In the genomic region with DNA sequence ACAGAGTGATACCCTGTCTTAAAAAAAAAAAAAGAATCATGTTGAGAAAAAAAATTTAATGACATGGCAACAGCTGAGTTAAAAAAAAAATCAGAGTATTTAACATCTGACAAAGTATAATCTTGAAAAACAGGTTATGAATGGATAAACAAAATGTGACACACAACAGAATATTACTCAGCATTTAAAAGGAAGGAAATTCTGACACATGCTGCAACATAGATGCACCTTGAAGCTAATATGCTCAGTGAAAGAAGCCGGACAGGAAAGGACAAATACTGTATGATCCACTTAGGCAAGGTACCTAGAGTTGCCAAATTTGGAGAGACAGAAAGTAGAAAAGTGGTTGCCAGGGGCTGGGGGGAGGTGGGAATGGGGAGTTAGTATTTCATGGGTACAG, we compare ENCODE assay signal across 19 cellular contexts. TPM values are rescaled to one million over a fixed set of nuclear protein-coding genes. Genes with fewer than 3 reads are reported as not detected.
DNase-seq lines count a peak whose midpoint lies in the region; ATAC-seq, FAIRE-seq and TF ChIP-seq lines count a peak whose summit lies in the region.
"Had no signal": no experiment of that assay in that cellular context is flagged by ENCODE, and none has a peak within 500 bp of the region (broad histone marks: within the 10 kb centered on the region; RNA-seq: fewer than 3 reads in every experiment).

No MANE protein-coding gene starts in this region.

- dilution Hi-C loops in keratinocyte (cut with MboI; ENCODE audit: extremely low pct_ligation_motif_present, low sequenced_read_pairs), result no loop called here

- H3K4me3 Mint-ChIP-seq in chondrocyte (ENCODE audit: unreplicated experiment), result no peak overlapping the region

- no peaks in the 10 kb centered on the region for H3K9me1 ChIP-seq in keratinocyte (ENCODE audit: control insufficient read depth, extremely low read depth, insufficient read depth, low read length)

- no peaks in the 10 kb centered on the region for H3K36me3 Mint-ChIP-seq in chondrocyte (ENCODE audit: low read depth)

- no peak overlapping the region for H3K4me2 ChIP-seq in keratinocyte (ENCODE audit: control insufficient read depth, extremely low read depth, insufficient read depth, low read depth, low read length)
- H3K4me2 ChIP-seq: BLaER1 treated with 17β-estradiol and CSF1 and Interleukin-3, amounts not matched to agents 10 nM and 100 nM had no signal

- H3K36me3 ChIP-seq in keratinocyte (ENCODE audit: control insufficient read depth in 2 of 2, extremely low read depth in 1 of 2, insufficient read depth in 2 of 2, low read length in 2 of 2) (no peaks in the 10 kb centered on the region), aorta (ENCODE audit: control insufficient read depth in 1 of 2, insufficient read depth in 2 of 2, low read length in 1 of 2) (no peaks in the 10 kb centered on the region)
- H3K36me3 ChIP-seq: BLaER1 treated with 17β-estradiol and CSF1 and Interleukin-3, amounts not matched to agents 10 nM and 100 nM had no signal

- peaks cover 70% of the 10 kb centered on the region for H3K4me1 Mint-ChIP-seq in chondrocyte (ENCODE audit: low read depth)

- TF ChIP-seq CTCF in chondrocyte (IDR thresholded peaks at IDR 0.05), result no peak
- no peak for TF ChIP-seq CTCF in keratinocyte (optimal IDR thresholded peaks at IDR 0.05 in 1 of 3, IDR thresholded peaks at IDR 0.05 in 1 of 3, conservative IDR thresholded peaks at IDR 0.05 in 1 of 3; ENCODE audit: extremely low read depth in 1 of 3, insufficient read depth in 2 of 3, low read length in 3 of 3)

- no peaks in the 10 kb centered on the region for H3K9me3 Mint-ChIP-seq in chondrocyte (ENCODE audit: low read depth)

- WGBS in aorta, 2 donors, result 92 to 98% methylated on average over 1 of the region's 1 CpG

- H3K27me3 ChIP-seq in keratinocyte (ENCODE audit: control insufficient read depth, extremely low read depth, insufficient read depth, low read length) (no peaks in the 10 kb centered on the region), aorta (ENCODE audit: control insufficient read depth in 1 of 2, insufficient read depth in 2 of 2, low read length in 1 of 2) (no peaks in the 10 kb centered on the region)
- H3K27me3 ChIP-seq: BLaER1 treated with 17β-estradiol and CSF1 and Interleukin-3, amounts not matched to agents 10 nM and 100 nM had no signal

- intact Hi-C loops in aorta (cut with DNase I), result no loop called here

- no peak overlapping the region for H2AFZ ChIP-seq in keratinocyte (ENCODE audit: control insufficient read depth, low read length)

- H3K9ac ChIP-seq in keratinocyte (ENCODE audit: control insufficient read depth, extremely low read depth, insufficient read depth, low read length), result no peak overlapping the region
- H3K9ac ChIP-seq: BLaER1 treated with 17β-estradiol and CSF1 and Interleukin-3, amounts not matched to agents 10 nM and 100 nM had no signal

- peaks cover 39% of the 10 kb centered on the region for H3K4me1 ChIP-seq in keratinocyte (ENCODE audit: control insufficient read depth, extremely low read depth, insufficient read depth, low read length)
- H3K4me1 ChIP-seq in aorta (ENCODE audit: control insufficient read depth in 1 of 2, insufficient read depth in 2 of 2, low read length in 2 of 2), result no peaks in the 10 kb centered on the region

- H3K27ac ChIP-seq in keratinocyte (ENCODE audit: control insufficient read depth, insufficient read depth, low read length), result peak overlapping the region; percentile 32
- H3K27ac ChIP-seq in aorta (ENCODE audit: low read depth in 1 of 2, low read length in 2 of 2), result no peak overlapping the region
- H3K27ac ChIP-seq: 22Rv1; BLaER1 treated with 17β-estradiol and CSF1 and Interleukin-3, amounts not matched to agents 10 nM and 100 nM; SK-N-MC had no signal

- no peaks in the 10 kb centered on the region for H4K20me1 ChIP-seq in keratinocyte (ENCODE audit: control insufficient read depth, extremely low read depth, insufficient read depth, low read length)
- H4K20me1 ChIP-seq: BLaER1 treated with 17β-estradiol and CSF1 and Interleukin-3, amounts not matched to agents 10 nM and 100 nM had no signal

- H3K27me3 Mint-ChIP-seq in chondrocyte (ENCODE audit: low read depth), result no peaks in the 10 kb centered on the region

- DNase-seq in SIG-M5 treated with dmso at 0.1 percent for 504 hours (lab: John Stamatoyannopoulos, UW; ENCODE audit: unreplicated experiment) (peak; percentile 6), SIG-M5 (lab: John Stamatoyannopoulos, UW) (no peak), chondrocyte (ENCODE audit: low spot score) (no peak), keratinocyte (ENCODE audit: low read depth, low spot score) (no peak), DMS53 (lab: John Stamatoyannopoulos, UW) (no peak), NCI-H69 (lab: John Stamatoyannopoulos, UW) (no peak), aorta (no peak), medulla oblongata (ENCODE audit: extremely low spot score) (no peak)
- DNase-seq: DMS 273 treated with DMSO at 0.1 percent for 48 hours, EL, Kasumi-1, MV-4-11, NCI-H1417 treated with DMSO at 0.1 percent for 48 hours, NCI-H2029, NCI-H510A treated with DMSO at 0.1 percent for 48 hours had no signal

- ATAC-seq in aorta (ENCODE audit: low FRiP score), result no peak

- no peak for FAIRE-seq in keratinocyte (lab: Jason Lieb, UNC)
- FAIRE-seq: H54 had no signal

- peak overlapping the region; percentile 10 for H3K27ac Mint-ChIP-seq in chondrocyte (ENCODE audit: unreplicated experiment)

- H3K4me3 ChIP-seq in keratinocyte (ENCODE audit: control insufficient read depth in 2 of 3, extremely low read depth in 1 of 3, insufficient read depth in 2 of 3, low read depth in 1 of 3, low read length in 3 of 3), result no peak overlapping the region
- H3K4me3 ChIP-seq in aorta (ENCODE audit: low read length in 2 of 2), result no peak overlapping the region
- H3K4me3 ChIP-seq: BLaER1 treated with 17β-estradiol and CSF1 and Interleukin-3, amounts not matched to agents 10 nM and 100 nM; SK-N-MC had no signal

- H3K9me3 ChIP-seq in keratinocyte (ENCODE audit: control insufficient read depth, low read depth, low read length) (no peaks in the 10 kb centered on the region), aorta (ENCODE audit: control insufficient read depth, low read length) (no peaks in the 10 kb centered on the region)
- H3K9me3 ChIP-seq: BLaER1 treated with 17β-estradiol and CSF1 and Interleukin-3, amounts not matched to agents 10 nM and 100 nM had no signal

- H3K79me2 ChIP-seq in keratinocyte (ENCODE audit: control insufficient read depth, insufficient read depth, low read length), result no peaks in the 10 kb centered on the region

RNA-seq across cellular contexts. Expression of a gene that starts 19.4 kb away (rescaled TPM):
- total RNA-seq in chondrocyte (35.7 to 38.4 TPM (median 37.1 TPM) in 3 replicates), aorta (10 to 100 TPM; 37.4 to 39.8 TPM)
- polyA plus RNA-seq in keratinocyte (112 to 114 TPM (median 113 TPM) in 3 replicates), aorta (10 to 100 TPM in 1 of 2 donors, 1 to 10 TPM in 1; 9.5 to 34.8 TPM)
- 21.6 TPM for polyA plus RNA-seq in keratinocyte (2011; ENCODE audit: low read depth)
- 98.8 and 122 TPM in 2 replicates for polyA plus RNA-seq in keratinocyte (2011; cell fraction: cytosol; rRNA removed)
- 81.7 and 85.0 TPM in 2 replicates for polyA plus RNA-seq in keratinocyte (2011; cell fraction: nucleus; rRNA removed)
- 68.5 and 72.2 TPM in 2 replicates for polyA plus RNA-seq in keratinocyte (2012; ENCODE audit: low replicate concordance)
- 51.9 to 58.9 TPM (median 54.6 TPM) in 3 replicates for polyA minus RNA-seq in keratinocyte
- polyA minus RNA-seq in keratinocyte (2011; cell fraction: cytosol; rRNA and poly(A)+ RNA removed), result 40.7 TPM
- 13.5 and 29.6 TPM in 2 replicates for polyA minus RNA-seq in keratinocyte (2011; cell fraction: nucleus; rRNA and poly(A)+ RNA removed)

RNA-seq across cellular contexts. Expression of a gene that starts 27.9 kb away (rescaled TPM):
- total RNA-seq in chondrocyte (2.0 to 3.2 TPM (median 2.3 TPM) in 3 replicates), aorta (10 to 100 TPM; 29.1 to 33.7 TPM)
- polyA plus RNA-seq in keratinocyte (16.5 to 19.0 TPM (median 17.5 TPM) in 3 replicates), aorta (10 to 100 TPM in 1 of 2 donors, 1 to 10 TPM in 1; 7.6 to 16.3 TPM)
- polyA plus RNA-seq in keratinocyte (2011; ENCODE audit: low read depth), result 4.3 TPM
- polyA plus RNA-seq in keratinocyte (2011; cell fraction: cytosol; rRNA removed), result 11.8 and 26.1 TPM in 2 replicates
- polyA plus RNA-seq in keratinocyte (2011; cell fraction: nucleus; rRNA removed), result 15.8 and 22.6 TPM in 2 replicates
- polyA plus RNA-seq in keratinocyte (2012; ENCODE audit: low replicate concordance), result 21.3 and 25.5 TPM in 2 replicates
- polyA minus RNA-seq in keratinocyte, result 8.5 to 14.9 TPM (median 9.4 TPM) in 3 replicates
- 22.3 TPM for polyA minus RNA-seq in keratinocyte (2011; cell fraction: cytosol; rRNA and poly(A)+ RNA removed)
- polyA minus RNA-seq in keratinocyte (2011; cell fraction: nucleus; rRNA and poly(A)+ RNA removed), result 9.2 and 10.9 TPM in 2 replicates
